Comparison of ENCODE assay signal across 8 cellular contexts in the genomic region with DNA sequence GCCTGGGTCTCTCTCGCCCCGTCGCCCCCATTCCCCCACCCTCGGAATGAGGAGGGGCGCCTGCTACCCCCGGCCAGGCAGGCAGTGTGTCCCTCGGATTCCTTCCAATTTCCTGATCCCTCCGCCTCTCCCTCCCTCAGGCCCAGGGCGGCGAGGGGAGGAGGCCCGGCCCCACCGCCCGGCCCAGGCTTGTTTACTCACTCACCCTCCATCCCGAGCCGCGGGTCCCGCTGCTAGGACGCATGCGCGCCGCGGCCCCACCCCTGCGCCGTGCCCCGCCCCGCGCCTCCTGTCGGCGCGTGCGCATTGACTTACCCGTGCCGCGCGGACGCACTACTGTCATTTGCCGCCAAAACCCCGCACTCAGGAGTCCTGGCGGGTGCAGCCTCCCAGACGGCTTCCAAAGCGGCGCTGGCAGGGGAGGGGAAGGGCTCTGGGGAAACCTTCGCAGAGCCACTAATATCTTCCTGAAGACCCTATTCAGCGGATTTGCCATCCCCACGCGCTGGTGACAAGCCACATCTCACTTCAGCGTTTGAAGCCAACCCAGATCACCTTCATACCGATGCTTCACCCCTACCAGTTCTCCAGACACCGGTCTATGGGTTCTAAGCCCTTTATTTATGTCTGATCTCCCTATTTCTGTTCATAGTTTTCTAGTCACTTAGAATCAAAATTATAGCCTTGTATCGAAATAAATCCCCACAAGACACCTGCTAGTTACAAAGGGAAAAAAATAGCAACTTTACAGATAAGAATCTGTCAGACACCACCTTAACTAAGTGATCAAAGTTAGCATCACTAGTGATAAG. TPM values are rescaled to one million over a fixed set of nuclear protein-coding genes. Genes with fewer than 3 reads are reported as not detected.
A peak's percentile ranks its signal among the peaks of the same experiment; 100 is the strongest.
DNase-seq lines count a peak whose midpoint lies in the region; ATAC-seq, FAIRE-seq and TF ChIP-seq lines count a peak whose summit lies in the region.

A gene (minus strand): TSS at position 235 of the 812 bp plus-strand sequence. CDS start 16,099 bp downstream, outside the sequence.

- H3K27ac Mint-ChIP-seq in activated T-cell treated with anti-CD3 and anti-CD28 coated beads, Interleukin-2, amount 50 U/mL, for 24 hours = peak within 1 kb of the TSS; percentile 99

- H3K9me3 Mint-ChIP-seq in activated T-cell treated with anti-CD3 and anti-CD28 coated beads, Interleukin-2, amount 50 U/mL, for 24 hours = peaks cover 5% of the 10 kb centered on the region

- no peak for FAIRE-seq in D721Med (lab: Jason Lieb, UNC)

- H3K4me3 Mint-ChIP-seq in activated T-cell treated with anti-CD3 and anti-CD28 coated beads, Interleukin-2, amount 50 U/mL, for 24 hours = peak within 1 kb of the TSS; percentile 95

- peak; percentile 82 for ATAC-seq in GM21526 (IDR thresholded peaks at IDR 0.05; ENCODE audit: low FRiP score, unreplicated experiment)

- TF ChIP-seq CTCF in D721Med (IDR thresholded peaks at IDR 0.05; ENCODE audit: insufficient read depth, missing control alignments) = no peak

- H3K9me3 ChIP-seq in mucosa of rectum (ENCODE audit: control insufficient read depth in 2 of 2, low read length in 2 of 2) = no peaks in the 10 kb centered on the region

- peak within 1 kb of the TSS; percentile 86 to 92 for H3K27ac ChIP-seq in mucosa of rectum (ENCODE audit: low read depth in 2 of 2, low read length in 2 of 2)

- TF ChIP-seq POLR2A in erythroblast (IDR thresholded peaks at IDR 0.05; ENCODE audit: low read length) = peak; percentile 55

- peak; percentile 98 for DNase-seq in D721Med (ENCODE audit: insufficient read length, low spot score)
- peak; percentile 85 for DNase-seq in Jurkat, Clone E6-1 (ENCODE audit: low read depth, low spot score)
- peak; percentile 96 for DNase-seq in activated T-cell treated with anti-CD3 and anti-CD28 coated beads, Interleukin-2, amount 50 U/mL, for 24 hours
- peak; percentile 94 to 97 for DNase-seq in erythroblast (lab: John Stamatoyannopoulos, UW)
- DNase-seq in stimulated activated CD8-positive, alpha-beta memory T cell treated with anti-CD3 and anti-CD28 coated beads, Interleukin-4, amount 100 ng/mL, for 4 hours (ENCODE audit: low read depth in 2 of 2, low spot score in 1 of 2) = peak; percentile 72 to 82

- peak within 1 kb of the TSS; percentile 57 for H3K4me3 ChIP-seq in Jurkat, Clone E6-1 (ENCODE audit: low read length)
- H3K4me3 ChIP-seq in mucosa of rectum (ENCODE audit: low read length in 2 of 2) = peak within 1 kb of the TSS; percentile 83 to 87

- H3K4me1 ChIP-seq in mucosa of rectum (ENCODE audit: control insufficient read depth in 2 of 2, insufficient read depth in 2 of 2, low read length in 2 of 2) = peaks cover 10 to 13% of the 10 kb centered on the region in 2 donors

- H3K9ac ChIP-seq in mucosa of rectum (ENCODE audit: low read depth in 1 of 2, low read length in 2 of 2) = peak within 1 kb of the TSS; percentile 72 to 85

- H3K4me1 Mint-ChIP-seq in activated T-cell treated with anti-CD3 and anti-CD28 coated beads, Interleukin-2, amount 50 U/mL, for 24 hours (ENCODE audit: low read depth) = peaks cover 21% of the 10 kb centered on the region

- peaks cover 12% of the 10 kb centered on the region for H3K36me3 Mint-ChIP-seq in activated T-cell treated with anti-CD3 and anti-CD28 coated beads, Interleukin-2, amount 50 U/mL, for 24 hours (ENCODE audit: low read depth)

- peaks cover 12% of the 10 kb centered on the region for H3K27me3 Mint-ChIP-seq in activated T-cell treated with anti-CD3 and anti-CD28 coated beads, Interleukin-2, amount 50 U/mL, for 24 hours

- no peaks in the 10 kb centered on the region for H3K36me3 ChIP-seq in mucosa of rectum (ENCODE audit: control insufficient read depth in 2 of 2, insufficient read depth in 2 of 2, low read length in 2 of 2)

- H3K27me3 ChIP-seq in mucosa of rectum (ENCODE audit: control insufficient read depth in 2 of 2, insufficient read depth in 2 of 2, low read length in 2 of 2) = no peaks in the 10 kb centered on the region

TF ChIP-seq in PFSK-1, 5 proteins besides CTCF, POLR2A, EP300 and RAD21:
- TF ChIP-seq TAF1 (IDR thresholded peaks at IDR 0.05; ENCODE audit: borderline replicate concordance, insufficient read depth, low read length) (no peak; the same call in 1 of the 2 replicates), FOXP2 (optimal IDR thresholded peaks at IDR 0.05; ENCODE audit: borderline replicate concordance, extremely low read depth, extremely low read length, insufficient read depth) (peak; percentile 94), SIN3A (IDR thresholded peaks at IDR 0.05; ENCODE audit: borderline replicate concordance, insufficient read depth, low read length) (no peak), POLR2AphosphoS5 (IDR thresholded peaks at IDR 0.05; ENCODE audit: low read depth, low read length) (peak; percentile 57; the same call in 1 of the 2 replicates)
- TF ChIP-seq, protein P1, sequence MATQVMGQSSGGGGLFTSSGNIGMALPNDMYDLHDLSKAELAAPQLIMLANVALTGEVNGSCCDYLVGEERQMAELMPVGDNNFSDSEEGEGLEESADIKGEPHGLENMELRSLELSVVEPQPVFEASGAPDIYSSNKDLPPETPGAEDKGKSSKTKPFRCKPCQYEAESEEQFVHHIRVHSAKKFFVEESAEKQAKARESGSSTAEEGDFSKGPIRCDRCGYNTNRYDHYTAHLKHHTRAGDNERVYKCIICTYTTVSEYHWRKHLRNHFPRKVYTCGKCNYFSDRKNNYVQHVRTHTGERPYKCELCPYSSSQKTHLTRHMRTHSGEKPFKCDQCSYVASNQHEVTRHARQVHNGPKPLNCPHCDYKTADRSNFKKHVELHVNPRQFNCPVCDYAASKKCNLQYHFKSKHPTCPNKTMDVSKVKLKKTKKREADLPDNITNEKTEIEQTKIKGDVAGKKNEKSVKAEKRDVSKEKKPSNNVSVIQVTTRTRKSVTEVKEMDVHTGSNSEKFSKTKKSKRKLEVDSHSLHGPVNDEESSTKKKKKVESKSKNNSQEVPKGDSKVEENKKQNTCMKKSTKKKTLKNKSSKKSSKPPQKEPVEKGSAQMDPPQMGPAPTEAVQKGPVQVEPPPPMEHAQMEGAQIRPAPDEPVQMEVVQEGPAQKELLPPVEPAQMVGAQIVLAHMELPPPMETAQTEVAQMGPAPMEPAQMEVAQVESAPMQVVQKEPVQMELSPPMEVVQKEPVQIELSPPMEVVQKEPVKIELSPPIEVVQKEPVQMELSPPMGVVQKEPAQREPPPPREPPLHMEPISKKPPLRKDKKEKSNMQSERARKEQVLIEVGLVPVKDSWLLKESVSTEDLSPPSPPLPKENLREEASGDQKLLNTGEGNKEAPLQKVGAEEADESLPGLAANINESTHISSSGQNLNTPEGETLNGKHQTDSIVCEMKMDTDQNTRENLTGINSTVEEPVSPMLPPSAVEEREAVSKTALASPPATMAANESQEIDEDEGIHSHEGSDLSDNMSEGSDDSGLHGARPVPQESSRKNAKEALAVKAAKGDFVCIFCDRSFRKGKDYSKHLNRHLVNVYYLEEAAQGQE (IDR thresholded peaks at IDR 0.05; ENCODE audit: insufficient read depth in 1 of 2, low read depth in 2 of 2, low read length in 2 of 2) = 0 out of 4 replicates have a peak, but pooled peaks of 1 of the 2 experiments have one; percentile 28

RNA-seq across cellular contexts. Expression of the gene that starts here (rescaled TPM):
- polyA plus RNA-seq in Jurkat, Clone E6-1 (2012; ENCODE audit: insufficient read depth, insufficient read length) = 22.3 TPM
- 15.8 TPM for polyA plus RNA-seq in PFSK-1 (2012; ENCODE audit: insufficient read length, low read depth)

Comparison
In these comparisons a context has a peak if more than half of its experiments do, and no peak if none do; other contexts are left out.
1. Peak in every context shown above with its lines: DNase-seq, ATAC-seq, H3K4me3 ChIP-seq and H3K27ac ChIP-seq.